20 cellular contexts compared by ENCODE assay signal in the genomic region with DNA sequence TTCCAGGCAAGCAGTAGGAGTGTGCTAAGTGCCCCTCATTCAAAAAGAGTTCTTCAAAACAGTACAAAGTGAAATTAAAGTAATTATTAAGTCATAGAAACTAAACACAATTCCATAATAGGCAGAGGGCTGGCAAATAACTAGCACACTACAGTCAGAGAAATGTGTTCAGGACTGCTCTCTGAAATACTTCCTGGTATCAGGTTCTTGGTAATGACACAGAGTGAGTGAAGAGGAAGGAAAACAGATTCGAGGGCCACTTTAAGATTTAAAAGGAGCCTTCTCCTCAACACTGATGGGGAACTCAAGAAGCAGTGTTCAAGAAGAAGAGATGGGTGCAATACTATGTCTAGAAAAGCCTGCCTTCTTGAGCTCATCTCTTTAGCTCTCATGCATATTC.
DNase-seq lines count a peak whose midpoint lies in the region; ATAC-seq and TF ChIP-seq lines count a peak whose summit lies in the region.
"Had no signal": no experiment of that assay in that cellular context is flagged by ENCODE, and none has a peak within 500 bp of the region (broad histone marks: within the 10 kb centered on the region; RNA-seq: fewer than 3 reads in every experiment).

No MANE protein-coding gene starts in this region.

- H3K9me3 ChIP-seq in right lobe of liver (no peaks in the 10 kb centered on the region), smooth muscle cell (replicated peaks; ENCODE audit: low read depth) (no peaks in the 10 kb centered on the region)
- H3K9me3 ChIP-seq: A549, esophagus muscularis mucosa had no signal

- intact Hi-C loops in Calu3 (cut with micrococcal nuclease; ENCODE audit: unreplicated experiment) = loop anchor here (5.0 to 10.0 kb wide), 2 partner anchors 155 to 333 kb away; no protein-coding TSS in a partner anchor
- intact Hi-C loops in right lobe of liver (cut with DNase I) = loop anchor here in 1 of 2 donors (5.0 kb wide), 1 partner anchor 110 kb away; no protein-coding TSS in a partner anchor

- H3K27ac Mint-ChIP-seq in Calu3 (ENCODE audit: unreplicated experiment) = peak overlapping the region; percentile 70
- H3K27ac Mint-ChIP-seq: activated naive CD4-positive, alpha-beta T cell treated with anti-CD3 and anti-CD28 coated beads, Interleukin-2, amount 50 U/mL, for 24 hours; CD4-positive, alpha-beta memory T cell; WTC11 had no signal

- H3K36me3 ChIP-seq in right lobe of liver (no peaks in the 10 kb centered on the region), smooth muscle cell (ENCODE audit: low read depth) (no peaks in the 10 kb centered on the region)
- H3K36me3 ChIP-seq: esophagus muscularis mucosa had no signal

- no peak overlapping the region for H3K4me3 Mint-ChIP-seq in Calu3 (ENCODE audit: low read depth, unreplicated experiment)
- H3K4me3 Mint-ChIP-seq: activated naive CD4-positive, alpha-beta T cell treated with anti-CD3 and anti-CD28 coated beads, Interleukin-2, amount 50 U/mL, for 24 hours; CD4-positive, alpha-beta memory T cell; WTC11 had no signal

- no peak overlapping the region for H2AFZ ChIP-seq in smooth muscle cell (ENCODE audit: low read depth)

- BruUV-seq in Calu3 (replicated peaks; lab: Mats Ljungman, UMichigan) = no TSS peak

- H3F3A ChIP-seq in smooth muscle cell (ENCODE audit: low read depth) = no peaks in the 10 kb centered on the region

- H3K79me2 ChIP-seq in smooth muscle cell (ENCODE audit: low read depth) = no peaks in the 10 kb centered on the region

- H4K20me1 ChIP-seq in smooth muscle cell (ENCODE audit: low read depth) = no peaks in the 10 kb centered on the region

- H3K9me3 Mint-ChIP-seq in Calu3 (ENCODE audit: low read depth, unreplicated experiment) = no peaks in the 10 kb centered on the region

- H3K27me3 ChIP-seq in right lobe of liver = no peaks in the 10 kb centered on the region
- no peaks in the 10 kb centered on the region for H3K27me3 ChIP-seq in smooth muscle cell (ENCODE audit: low read depth)
- H3K27me3 ChIP-seq: esophagus muscularis mucosa, foreskin keratinocyte had no signal

- peaks cover 45% of the 10 kb centered on the region for H3K4me1 Mint-ChIP-seq in Calu3 (ENCODE audit: low read depth, unreplicated experiment)
- H3K4me1 Mint-ChIP-seq: activated naive CD4-positive, alpha-beta T cell treated with anti-CD3 and anti-CD28 coated beads, Interleukin-2, amount 50 U/mL, for 24 hours; CD4-positive, alpha-beta memory T cell had no signal

- H3K4me1 ChIP-seq in right lobe of liver (peaks cover 0 to 25% (median 8%) of the 10 kb centered on the region in 4 donors), smooth muscle cell (ENCODE audit: low read depth) (peaks cover 4% of the 10 kb centered on the region)
- H3K4me1 ChIP-seq: A549 had no signal

- no peaks in the 10 kb centered on the region for H3K36me3 Mint-ChIP-seq in Calu3 (ENCODE audit: insufficient read depth, unreplicated experiment)
- H3K36me3 Mint-ChIP-seq: activated naive CD4-positive, alpha-beta T cell treated with anti-CD3 and anti-CD28 coated beads, Interleukin-2, amount 50 U/mL, for 24 hours; CD4-positive, alpha-beta memory T cell; WTC11 had no signal

- TF ChIP-seq CTCF in Calu3 (IDR thresholded peaks at IDR 0.05; ENCODE audit: unreplicated experiment) (no peak), VCaP (conservative IDR thresholded peaks at IDR 0.05) (no peak), right lobe of liver (IDR thresholded peaks at IDR 0.05) (no peak), smooth muscle cell (IDR thresholded peaks at IDR 0.05; ENCODE audit: borderline replicate concordance, insufficient read depth, poor library complexity, severe bottlenecking) (no peak)

- H3K27me3 Mint-ChIP-seq in Calu3 (ENCODE audit: unreplicated experiment) = no peaks in the 10 kb centered on the region
- H3K27me3 Mint-ChIP-seq: activated naive CD4-positive, alpha-beta T cell treated with anti-CD3 and anti-CD28 coated beads, Interleukin-2, amount 50 U/mL, for 24 hours; CD4-positive, alpha-beta memory T cell had no signal

- H3K4me2 ChIP-seq in smooth muscle cell = no peak overlapping the region
- H3K4me2 ChIP-seq: A549 had no signal

- no peak for TF ChIP-seq POLR2A in right lobe of liver (IDR thresholded peaks at IDR 0.05)

- peak; percentile 8 for DNase-seq in Calu3
- peak; percentile 81 for DNase-seq in NCI-H1436 treated with DMSO at 0.1 percent for 48 hours (lab: John Stamatoyannopoulos, UW)
- no peak for DNase-seq in right lobe of liver
- no peak for DNase-seq in smooth muscle cell (lab: John Stamatoyannopoulos, UW; ENCODE audit: unreplicated experiment)
- no peak for DNase-seq in OCI-M2 (lab: John Stamatoyannopoulos, UW; ENCODE audit: unreplicated experiment)
- DNase-seq in anterior cingulate cortex (lab: John Stamatoyannopoulos, UW) = no peak
- DNase-seq: activated CD4-positive, alpha-beta T cell treated with anti-CD3 and anti-CD28 coated beads, Interleukin-2, amount 50 U/mL, for 1 hour; CD4-positive, alpha-beta memory T cell; foreskin keratinocyte; GDM1; mesenchymal stem cell; NCI-H2081; stimulated activated naive CD8-positive, alpha-beta T cell treated with anti-CD3 and anti-CD28 coated beads, Interleukin-15, Interleukin-2, amounts not matched to agents 100 U/mL and 50 U/mL, for 24 hours had no signal

- WGBS in right lobe of liver (ENCODE audit: insufficient coverage, low coverage, low lambda C conversion rate, missing lambda C conversion rate) = 13% methylated on average over 1 of the region's 1 CpG
- WGBS in smooth muscle cell (ENCODE audit: low lambda C conversion rate) = 95% methylated on average over 1 of the region's 1 CpG

- H3K27ac ChIP-seq in VCaP (peak overlapping the region; percentile 10; the same call in 1 of the 2 replicates), right lobe of liver (peak overlapping the region in 2 of 3 donors; percentile 66 to 86), smooth muscle cell (ENCODE audit: low read depth) (no peak overlapping the region)
- H3K27ac ChIP-seq: A549, esophagus muscularis mucosa, foreskin keratinocyte, HL-60 had no signal

- no peak overlapping the region for H3K9ac ChIP-seq in smooth muscle cell (ENCODE audit: low read depth)

- ATAC-seq in right lobe of liver = peak in 2 of 4 donors; percentile 7 to 68
- ATAC-seq in GM18909 (IDR thresholded peaks at IDR 0.05; ENCODE audit: poor library complexity, unreplicated experiment) = no peak
- ATAC-seq: A549; foreskin keratinocyte; stimulated activated naive CD8-positive, alpha-beta T cell treated with anti-CD3 and anti-CD28 coated beads, Interleukin-15, Interleukin-2, amounts not matched to agents 100 U/mL and 50 U/mL, for 24 hours; WTC11 had no signal

- CTCF ChIA-PET in Calu3 (lab: Charles Lee) = interaction anchor here (0.5 to 1.6 kb wide), 3 partner anchors 24 to 970 kb away, joined by 3 to 6 read pairs (median 4); no protein-coding TSS in a partner anchor

- H3K4me3 ChIP-seq in right lobe of liver (no peak overlapping the region), smooth muscle cell (no peak overlapping the region)
- H3K4me3 ChIP-seq: A549, esophagus muscularis mucosa had no signal

Comparison
In these comparisons a context has a peak if more than half of its experiments do, and no peak if none do; other contexts are left out.
1. DNase-seq: peak in Calu3 (single experiment) and NCI-H1436 treated with DMSO at 0.1 percent for 48 hours (single experiment); none in right lobe of liver (0 of 3), smooth muscle cell (single experiment), OCI-M2 (single experiment) and anterior cingulate cortex (0 of 58).